1 cellular context compared by ENCODE assay signal in the genomic region with DNA sequence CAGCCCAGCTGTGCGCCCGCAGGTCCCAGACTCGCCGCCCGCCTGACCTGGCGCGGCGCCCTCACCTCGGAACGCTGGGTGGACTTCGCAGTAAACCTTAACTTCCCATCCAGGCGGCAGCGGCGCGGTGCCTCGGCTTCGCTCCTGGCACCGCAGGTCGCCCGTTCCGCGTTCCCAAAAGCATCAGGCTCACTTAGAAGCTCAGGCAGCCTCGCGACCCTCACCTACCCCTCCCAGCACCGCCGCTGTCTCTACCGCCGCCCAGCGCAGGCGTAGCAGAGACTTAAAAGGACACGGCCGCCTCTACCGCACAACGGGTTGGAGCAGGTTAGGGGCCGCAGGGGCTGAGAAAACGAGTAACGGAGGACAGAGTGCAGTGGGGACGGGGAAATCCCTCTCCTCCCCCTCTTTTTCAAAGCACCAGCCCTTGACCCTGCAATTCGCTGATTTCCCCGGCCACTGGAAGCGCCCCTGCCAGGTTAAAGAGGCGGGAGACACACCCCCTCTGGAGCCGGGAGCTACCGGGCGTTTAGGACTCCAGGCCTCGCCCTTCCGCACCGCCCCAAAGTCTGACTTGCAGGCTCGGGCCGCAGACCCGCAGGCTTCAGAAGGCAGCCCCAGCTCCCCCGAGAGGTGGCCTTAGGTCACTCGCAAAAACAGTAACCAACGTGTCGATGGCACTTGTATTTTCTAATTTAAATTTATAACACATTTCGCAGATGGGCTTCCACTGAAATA.
TF ChIP-seq lines count a peak whose summit lies in the region.

No MANE protein-coding gene starts in this region.

TF ChIP-seq in SK-N-SH, 30 proteins besides CTCF, POLR2A, EP300 and RAD21 (continued from another document):
- TF ChIP-seq, protein P1, sequence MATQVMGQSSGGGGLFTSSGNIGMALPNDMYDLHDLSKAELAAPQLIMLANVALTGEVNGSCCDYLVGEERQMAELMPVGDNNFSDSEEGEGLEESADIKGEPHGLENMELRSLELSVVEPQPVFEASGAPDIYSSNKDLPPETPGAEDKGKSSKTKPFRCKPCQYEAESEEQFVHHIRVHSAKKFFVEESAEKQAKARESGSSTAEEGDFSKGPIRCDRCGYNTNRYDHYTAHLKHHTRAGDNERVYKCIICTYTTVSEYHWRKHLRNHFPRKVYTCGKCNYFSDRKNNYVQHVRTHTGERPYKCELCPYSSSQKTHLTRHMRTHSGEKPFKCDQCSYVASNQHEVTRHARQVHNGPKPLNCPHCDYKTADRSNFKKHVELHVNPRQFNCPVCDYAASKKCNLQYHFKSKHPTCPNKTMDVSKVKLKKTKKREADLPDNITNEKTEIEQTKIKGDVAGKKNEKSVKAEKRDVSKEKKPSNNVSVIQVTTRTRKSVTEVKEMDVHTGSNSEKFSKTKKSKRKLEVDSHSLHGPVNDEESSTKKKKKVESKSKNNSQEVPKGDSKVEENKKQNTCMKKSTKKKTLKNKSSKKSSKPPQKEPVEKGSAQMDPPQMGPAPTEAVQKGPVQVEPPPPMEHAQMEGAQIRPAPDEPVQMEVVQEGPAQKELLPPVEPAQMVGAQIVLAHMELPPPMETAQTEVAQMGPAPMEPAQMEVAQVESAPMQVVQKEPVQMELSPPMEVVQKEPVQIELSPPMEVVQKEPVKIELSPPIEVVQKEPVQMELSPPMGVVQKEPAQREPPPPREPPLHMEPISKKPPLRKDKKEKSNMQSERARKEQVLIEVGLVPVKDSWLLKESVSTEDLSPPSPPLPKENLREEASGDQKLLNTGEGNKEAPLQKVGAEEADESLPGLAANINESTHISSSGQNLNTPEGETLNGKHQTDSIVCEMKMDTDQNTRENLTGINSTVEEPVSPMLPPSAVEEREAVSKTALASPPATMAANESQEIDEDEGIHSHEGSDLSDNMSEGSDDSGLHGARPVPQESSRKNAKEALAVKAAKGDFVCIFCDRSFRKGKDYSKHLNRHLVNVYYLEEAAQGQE (IDR thresholded peaks at IDR 0.05; ENCODE audit: low read depth, low read length), result no peak
- no peak for TF ChIP-seq SMC3 (IDR thresholded peaks at IDR 0.05; ENCODE audit: low read depth, low read length)
- no peak for TF ChIP-seq SIN3A (IDR thresholded peaks at IDR 0.05; ENCODE audit: borderline replicate concordance, low read depth, low read length)
